28 cellular contexts compared by ENCODE assay signal in genomic region chr4:6335040-6335590, GRCh38.
A peak's percentile ranks its signal among the peaks of the same experiment; 100 is the strongest.
DNase-seq lines count a peak whose midpoint lies in the region; TF ChIP-seq lines count a peak whose summit lies in the region.
"Had no signal": no experiment of that assay in that cellular context is flagged by ENCODE, and none has a peak within 500 bp of the region (broad histone marks: within the 10 kb centered on the region; RNA-seq: fewer than 3 reads in every experiment).

No MANE protein-coding gene starts in this region.

- no peak overlapping the region for H2AFZ ChIP-seq in osteoblast (ENCODE audit: low read length)
- H2AFZ ChIP-seq: parathyroid adenoma had no signal

- CTCF ChIA-PET in HEK293 (lab: Yijun Ruan, JAX) = interaction anchor here (0.6 to 11.3 kb wide), 3 partner anchors 71 to 127 kb away, joined by 3 to 203 read pairs (median 4); no protein-coding TSS in a partner anchor

- no peaks in the 10 kb centered on the region for H3K36me3 Mint-ChIP-seq in chondrocyte (ENCODE audit: low read depth)
- H3K36me3 Mint-ChIP-seq: activated naive CD8-positive, alpha-beta T cell; CD14-positive monocyte; IgD-negative memory B cell; memory B cell; stimulated activated naive B cell treated with anti-CD40 and anti-IgM and Interleukin-4, amounts not matched to agents 10 μg/mL and 1 μg/mL and 100 μg/mL, for 72 hours had no signal

- H3K36me3 ChIP-seq in HEK293 (ENCODE audit: control insufficient read depth in 2 of 2, insufficient read depth in 1 of 2, low read length in 2 of 2) (peaks cover 0 to 35% of the 10 kb centered on the region in 2 experiments; a peak in 1 of 3 replicates), osteoblast (ENCODE audit: insufficient read depth, low read length) (no peaks in the 10 kb centered on the region)
- no peaks in the 10 kb centered on the region for H3K36me3 ChIP-seq in effector memory CD4-positive, alpha-beta T cell (ENCODE audit: control insufficient read depth, insufficient read depth, low read length)
- H3K36me3 ChIP-seq: colonic mucosa, left lung, upper lobe of left lung had no signal

- TF ChIP-seq CTCF in GM12872 (IDR thresholded peaks at IDR 0.05; ENCODE audit: insufficient read depth, low read depth, low read length) (peak; percentile 5; the same call in 1 of the 3 replicates), HEK293 (tag by site-specific recombination; IDR thresholded peaks at IDR 0.05) (no peak), chondrocyte (IDR thresholded peaks at IDR 0.05) (no peak), osteoblast (IDR thresholded peaks at IDR 0.05; ENCODE audit: extremely low read depth, low read depth, low read length) (peak; percentile 13)

- H3K4me3 ChIP-seq in HEK293 (ENCODE audit: low read depth, low read length) = no peak overlapping the region
- H3K4me3 ChIP-seq in osteoblast (ENCODE audit: insufficient read depth, low read length) = no peak overlapping the region
- no peak overlapping the region for H3K4me3 ChIP-seq in effector memory CD4-positive, alpha-beta T cell (ENCODE audit: insufficient read depth, low read depth, low read length, poor library complexity, severe bottlenecking)
- H3K4me3 ChIP-seq: colonic mucosa, GM12878, left lung, upper lobe of left lung had no signal

- no peaks in the 10 kb centered on the region for H3K9me3 ChIP-seq in HEK293 (ENCODE audit: control insufficient read depth, insufficient read depth, low read depth, low read length)
- no peaks in the 10 kb centered on the region for H3K9me3 ChIP-seq in osteoblast (ENCODE audit: low read depth, low read length)
- H3K9me3 ChIP-seq in effector memory CD4-positive, alpha-beta T cell (ENCODE audit: control insufficient read depth, low read length) = no peaks in the 10 kb centered on the region
- H3K9me3 ChIP-seq: colonic mucosa, left lung had no signal

- no peaks in the 10 kb centered on the region for H3K79me2 ChIP-seq in osteoblast (ENCODE audit: insufficient read depth, low read length)
- H3K79me2 ChIP-seq: parathyroid adenoma had no signal

- H3K4me1 Mint-ChIP-seq in chondrocyte (ENCODE audit: low read depth) = no peaks in the 10 kb centered on the region

- no peaks in the 10 kb centered on the region for H3K9me3 Mint-ChIP-seq in chondrocyte (ENCODE audit: low read depth)
- H3K9me3 Mint-ChIP-seq: effector memory CD8-positive, alpha-beta T cell; memory B cell; nephron progenitor cell had no signal

- H3K27ac Mint-ChIP-seq in chondrocyte (ENCODE audit: unreplicated experiment) = no peak overlapping the region
- H3K27ac Mint-ChIP-seq: activated CD4-positive, alpha-beta T cell treated with anti-CD3 and anti-CD28 coated beads for 36 hours; activated naive CD8-positive, alpha-beta T cell; CD14-positive monocyte; memory B cell; nephron progenitor cell; stimulated activated naive B cell treated with anti-CD40 and anti-IgM and Interleukin-4, amounts not matched to agents 10 μg/mL and 1 μg/mL and 100 μg/mL, for 72 hours had no signal

- DNase-seq in chondrocyte (ENCODE audit: low spot score) (peak; percentile 58), osteoblast (ENCODE audit: insufficient read length, low spot score, missing footprints) (peak; percentile 69), DMS153 treated with DMSO at 0.1 percent for 48 hours (lab: John Stamatoyannopoulos, UW; ENCODE audit: unreplicated experiment) (no peak), cortex of kidney (lab: John Stamatoyannopoulos, UW) (no peak)
- no peak for DNase-seq in effector memory CD4-positive, alpha-beta T cell
- DNase-seq: activated CD4-positive, alpha-beta T cell treated with anti-CD3 and anti-CD28 coated beads for 36 hours; activated T-cell treated with anti-CD3 and anti-CD28 coated beads for 4 hours; colonic mucosa; effector memory CD8-positive, alpha-beta T cell; erythroblast; left lung; NCI-H1105; NCI-H1930; NCI-H526; nephron progenitor cell; NK-92 treated with Interleukin-12 subunit alpha and Interleukin-12 subunit beta, amount 100 ng/mL, for 24 hours; SHP77; small intestine; stimulated activated naive B cell treated with anti-CD40 and anti-IgM and Interleukin-4, amounts not matched to agents 10 μg/mL and 1 μg/mL and 100 μg/mL, for 72 hours; upper lobe of left lung had no signal

- H3K27me3 Mint-ChIP-seq in chondrocyte (ENCODE audit: low read depth) = peaks cover 47% of the 10 kb centered on the region

- no peaks in the 10 kb centered on the region for H4K20me1 ChIP-seq in osteoblast (ENCODE audit: insufficient read depth, low read length)

- H3K4me1 ChIP-seq in HEK293 (ENCODE audit: control insufficient read depth, insufficient read depth, low read length) (no peaks in the 10 kb centered on the region), osteoblast (ENCODE audit: insufficient read depth, low read length) (no peaks in the 10 kb centered on the region)
- H3K4me1 ChIP-seq in effector memory CD4-positive, alpha-beta T cell (ENCODE audit: control insufficient read depth, insufficient read depth, low read length, poor library complexity, severe bottlenecking) = peaks cover 17% of the 10 kb centered on the region
- H3K4me1 ChIP-seq: colonic mucosa, parathyroid adenoma had no signal

- H3K27ac ChIP-seq in HEK293 (ENCODE audit: extremely low read depth, low read depth, low read length) (no peak overlapping the region), osteoblast (ENCODE audit: low read depth, low read length) (no peak overlapping the region)
- no peak overlapping the region for H3K27ac ChIP-seq in effector memory CD4-positive, alpha-beta T cell (ENCODE audit: insufficient read depth, low read length, poor library complexity, severe bottlenecking)
- H3K27ac ChIP-seq: colonic mucosa, left lung, parathyroid adenoma, upper lobe of left lung had no signal

- H3K4me3 Mint-ChIP-seq in chondrocyte (ENCODE audit: unreplicated experiment) = no peak overlapping the region
- H3K4me3 Mint-ChIP-seq: activated CD4-positive, alpha-beta T cell treated with anti-CD3 and anti-CD28 coated beads for 36 hours; activated naive CD8-positive, alpha-beta T cell; CD14-positive monocyte; effector memory CD8-positive, alpha-beta T cell; memory B cell; nephron progenitor cell; stimulated activated naive B cell treated with anti-CD40 and anti-IgM and Interleukin-4, amounts not matched to agents 10 μg/mL and 1 μg/mL and 100 μg/mL, for 72 hours had no signal

- H3K27me3 ChIP-seq in osteoblast (ENCODE audit: insufficient read depth, low read length) = peaks cover 19% of the 10 kb centered on the region
- peaks cover 8% of the 10 kb centered on the region for H3K27me3 ChIP-seq in effector memory CD4-positive, alpha-beta T cell (replicated peaks; ENCODE audit: control insufficient read depth, insufficient read depth, low read length, poor library complexity, severe bottlenecking)
- H3K27me3 ChIP-seq: colonic mucosa, upper lobe of left lung had no signal

- no peak overlapping the region for H3K4me2 ChIP-seq in osteoblast (ENCODE audit: insufficient read depth, low read length)

- POLR2A ChIA-PET in HEK293 (lab: Yijun Ruan, JAX) = no interaction called here

TF ChIP-seq in HEK293, 187 proteins besides CTCF, POLR2A, EP300 and RAD21:
- TF ChIP-seq INSM2 (tag by site-specific recombination; IDR thresholded peaks at IDR 0.05) (no peak), ZNF777 (tag by site-specific recombination; IDR thresholded peaks at IDR 0.05; ENCODE audit: borderline replicate concordance) (no peak), ZNF623 (tag by site-specific recombination; IDR thresholded peaks at IDR 0.05) (peak; percentile 26; the same call in 1 of the 2 replicates), SP2 (tag by site-specific recombination; IDR thresholded peaks at IDR 0.05) (no peak)
TF ChIP-seq in HEK293: peak in this region for 1.

Comparison
In these comparisons a context has a peak if more than half of its experiments do, and no peak if none do; other contexts are left out.
1. CTCF ChIP-seq: peak in GM12872 (single experiment) and osteoblast (single experiment); none in HEK293 (single experiment) and chondrocyte (single experiment).
2. DNase-seq: peak in chondrocyte (single experiment) and osteoblast (single experiment); none in DMS153 treated with DMSO at 0.1 percent for 48 hours (single experiment), cortex of kidney (single experiment) and effector memory CD4-positive, alpha-beta T cell (0 of 3).